8 cellular contexts compared by ENCODE assay signal in the genomic region with DNA sequence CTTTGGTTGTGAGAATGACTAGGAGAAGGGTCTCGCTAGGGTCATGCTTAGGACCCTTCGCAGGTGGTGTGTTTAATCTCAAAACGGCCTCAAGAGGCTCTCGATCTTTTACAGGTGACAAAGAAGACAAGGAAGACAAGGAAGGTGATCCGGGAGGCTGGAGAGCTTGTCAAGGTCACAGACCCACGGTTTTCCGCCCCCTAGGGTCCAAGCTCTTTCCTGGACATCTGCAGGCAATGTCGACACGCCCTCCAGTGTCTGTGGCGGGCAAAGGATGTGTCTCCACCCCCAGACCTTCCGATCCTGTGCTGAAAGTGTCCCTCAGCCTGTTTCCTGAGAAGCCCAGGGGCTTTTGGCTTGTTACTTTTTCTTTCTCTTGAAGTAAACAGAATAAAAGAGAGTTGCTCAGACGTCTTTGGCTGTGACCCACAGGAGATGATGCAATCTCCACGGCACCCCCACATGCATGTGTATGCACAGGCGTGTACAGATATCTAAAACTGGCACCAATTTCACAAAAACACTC.
A peak's percentile ranks its signal among the peaks of the same experiment; 100 is the strongest.
DNase-seq lines count a peak whose midpoint lies in the region; ATAC-seq and TF ChIP-seq lines count a peak whose summit lies in the region.

No MANE protein-coding gene starts in this region.

- TF ChIP-seq EP300 in suprapubic skin (IDR thresholded peaks at IDR 0.05), result no peak

- peaks cover under 1% of the 10 kb centered on the region for H3K27me3 Mint-ChIP-seq in CD4-positive, CD25-positive, alpha-beta regulatory T cell
- no peaks in the 10 kb centered on the region for H3K27me3 Mint-ChIP-seq in activated T-helper 2 cell treated with anti-CD3 and anti-CD28 coated beads, Interferon-gamma antibody, Interleukin-2, Interleukin-4, amounts not matched to agents 10 μg/mL and 5 μg/mL and 100 μg/mL, durations not matched to agents 14 hours and 24 hours and 36 hours (ENCODE audit: low read depth)

- H3K4me1 Mint-ChIP-seq in CD4-positive, CD25-positive, alpha-beta regulatory T cell, result peaks cover 9 to 67% (median 31%) of the 10 kb centered on the region in 4 donors
- peaks cover 75% of the 10 kb centered on the region for H3K4me1 Mint-ChIP-seq in activated T-helper 2 cell treated with anti-CD3 and anti-CD28 coated beads, Interferon-gamma antibody, Interleukin-2, Interleukin-4, amounts not matched to agents 10 μg/mL and 5 μg/mL and 100 μg/mL, durations not matched to agents 14 hours and 24 hours and 36 hours (ENCODE audit: low read depth)

- ATAC-seq in CD4-positive, CD25-positive, alpha-beta regulatory T cell (ENCODE audit: low read depth in 2 of 2), result peak; percentile 64 to 68
- ATAC-seq in GM19395 (IDR thresholded peaks at IDR 0.05; ENCODE audit: unreplicated experiment), result peak; percentile 76
- peak; percentile 57 for ATAC-seq in HG03520 (IDR thresholded peaks at IDR 0.05; ENCODE audit: unreplicated experiment)

- no peaks in the 10 kb centered on the region for H3K9me3 ChIP-seq in CD4-positive, CD25-positive, alpha-beta regulatory T cell (ENCODE audit: control insufficient read depth in 2 of 2, low read length in 2 of 2)
- no peaks in the 10 kb centered on the region for H3K9me3 ChIP-seq in suprapubic skin

- peak overlapping the region; percentile 83 for H3K4me3 ChIP-seq in CD4-positive, CD25-positive, alpha-beta regulatory T cell (ENCODE audit: low read depth, low read length)
- H3K4me3 ChIP-seq in foreskin fibroblast (ENCODE audit: low read depth in 1 of 2, low read length in 2 of 2) (peak overlapping the region; percentile 21 to 22), suprapubic skin (peak overlapping the region; percentile 35)

- H3K9me3 Mint-ChIP-seq in CD4-positive, CD25-positive, alpha-beta regulatory T cell, result no peaks in the 10 kb centered on the region
- H3K9me3 Mint-ChIP-seq in activated T-helper 2 cell treated with anti-CD3 and anti-CD28 coated beads, Interferon-gamma antibody, Interleukin-2, Interleukin-4, amounts not matched to agents 10 μg/mL and 5 μg/mL and 100 μg/mL, durations not matched to agents 14 hours and 24 hours and 36 hours, result no peaks in the 10 kb centered on the region

- TF ChIP-seq CTCF in foreskin fibroblast (IDR thresholded peaks at IDR 0.05; ENCODE audit: low read depth, low read length) (peak; percentile 78), suprapubic skin (IDR thresholded peaks at IDR 0.05) (peak; percentile 16 to 56)

- no peaks in the 10 kb centered on the region for H3K36me3 Mint-ChIP-seq in CD4-positive, CD25-positive, alpha-beta regulatory T cell
- no peaks in the 10 kb centered on the region for H3K36me3 Mint-ChIP-seq in activated T-helper 2 cell treated with anti-CD3 and anti-CD28 coated beads, Interferon-gamma antibody, Interleukin-2, Interleukin-4, amounts not matched to agents 10 μg/mL and 5 μg/mL and 100 μg/mL, durations not matched to agents 14 hours and 24 hours and 36 hours (ENCODE audit: low read depth)

- H3K27me3 ChIP-seq in CD4-positive, CD25-positive, alpha-beta regulatory T cell (ENCODE audit: control insufficient read depth, insufficient read depth, low read length), result no peaks in the 10 kb centered on the region
- no peaks in the 10 kb centered on the region for H3K27me3 ChIP-seq in suprapubic skin

- H3K4me3 Mint-ChIP-seq in CD4-positive, CD25-positive, alpha-beta regulatory T cell, result peak overlapping the region; percentile 82 to 93 (median 86)
- peak overlapping the region; percentile 67 for H3K4me3 Mint-ChIP-seq in activated T-helper 2 cell treated with anti-CD3 and anti-CD28 coated beads, Interferon-gamma antibody, Interleukin-2, Interleukin-4, amounts not matched to agents 10 μg/mL and 5 μg/mL and 100 μg/mL, durations not matched to agents 14 hours and 24 hours and 36 hours (ENCODE audit: low read depth)

- 12% methylated on average over 14 of the region's 14 CpGs for WGBS in suprapubic skin

- TF ChIP-seq POLR2A in suprapubic skin (IDR thresholded peaks at IDR 0.05), result no peak

- no peaks in the 10 kb centered on the region for H3K36me3 ChIP-seq in CD4-positive, CD25-positive, alpha-beta regulatory T cell (ENCODE audit: control insufficient read depth, insufficient read depth, low read length)
- no peaks in the 10 kb centered on the region for H3K36me3 ChIP-seq in suprapubic skin

- H3K4me1 ChIP-seq in CD4-positive, CD25-positive, alpha-beta regulatory T cell (ENCODE audit: control insufficient read depth, insufficient read depth, low read length, poor library complexity, severe bottlenecking), result peaks cover 36% of the 10 kb centered on the region
- H3K4me1 ChIP-seq in suprapubic skin, result peaks cover 45% of the 10 kb centered on the region

- peak; percentile 54 to 91 (median 81) for DNase-seq in CD4-positive, CD25-positive, alpha-beta regulatory T cell
- DNase-seq in RKO (ENCODE audit: low spot score) (peak; percentile 54), foreskin fibroblast (peak; percentile 75 to 89), nucleus accumbens (lab: John Stamatoyannopoulos, UW) (peak in 49 of 56 donors; percentile 11 to 80 (median 42)), suprapubic skin (ENCODE audit: low spot score in 2 of 2) (peak; percentile 85 to 90)
- peak; percentile 80 for DNase-seq in activated T-helper 2 cell treated with anti-CD3 and anti-CD28 coated beads, Interferon-gamma antibody, Interleukin-2, Interleukin-4, amounts not matched to agents 10 μg/mL and 5 μg/mL and 100 μg/mL, durations not matched to agents 14 hours and 24 hours and 36 hours (ENCODE audit: low spot score)

- H3K27ac Mint-ChIP-seq in CD4-positive, CD25-positive, alpha-beta regulatory T cell, result peak overlapping the region; percentile 95 to 99 (median 96)
- peak overlapping the region; percentile 95 for H3K27ac Mint-ChIP-seq in activated T-helper 2 cell treated with anti-CD3 and anti-CD28 coated beads, Interferon-gamma antibody, Interleukin-2, Interleukin-4, amounts not matched to agents 10 μg/mL and 5 μg/mL and 100 μg/mL, durations not matched to agents 14 hours and 24 hours and 36 hours

- intact Hi-C loops in activated T-helper 2 cell treated with anti-CD3 and anti-CD28 coated beads, Interferon-gamma antibody, Interleukin-2, Interleukin-4, amounts not matched to agents 10 μg/mL and 5 μg/mL and 100 μg/mL, durations not matched to agents 14 hours and 24 hours and 36 hours (cut with micrococcal nuclease), result loop anchor here (1.0 to 5.0 kb wide), 11 partner anchors 24 to 445 kb away; partner anchors contain the start of genes KLF13 and MTMR10

- H3K27ac ChIP-seq in CD4-positive, CD25-positive, alpha-beta regulatory T cell (ENCODE audit: insufficient read depth, low read length, poor library complexity, severe bottlenecking), result peak overlapping the region; percentile 85
- H3K27ac ChIP-seq in suprapubic skin, result peak overlapping the region; percentile 93

Comparison
In these comparisons a context has a peak if more than half of its experiments do, and no peak if none do; other contexts are left out.
1. Peak in every context shown above with its lines: DNase-seq, ATAC-seq, H3K4me3 ChIP-seq and H3K27ac ChIP-seq.
2. H3K4me3 ChIP-seq: peak in every context shown above with its lines; median percentile 83 in CD4-positive, CD25-positive, alpha-beta regulatory T cell; 35 in suprapubic skin; 22 in foreskin fibroblast.